In genomic region chr5:165321912-165322311, GRCh38 we compare ENCODE assay signal across 23 cellular contexts.
DNase-seq lines count a peak whose midpoint lies in the region; ATAC-seq and TF ChIP-seq lines count a peak whose summit lies in the region.
"Had no signal": no experiment of that assay in that cellular context is flagged by ENCODE, and none has a peak within 500 bp of the region (broad histone marks: within the 10 kb centered on the region; RNA-seq: fewer than 3 reads in every experiment).

No MANE protein-coding gene starts in this region.

- TF ChIP-seq POLR2A in right lobe of liver (IDR thresholded peaks at IDR 0.05) = no peak

- peaks cover 13% of the 10 kb centered on the region for H3K9me3 Mint-ChIP-seq in chondrocyte (ENCODE audit: low read depth)

- H3K27me3 ChIP-seq in ACC112 (ENCODE audit: insufficient read depth, low read length) (no peaks in the 10 kb centered on the region), right lobe of liver (no peaks in the 10 kb centered on the region)
- H3K27me3 ChIP-seq: neutrophil had no signal

- no peaks in the 10 kb centered on the region for H3K4me1 Mint-ChIP-seq in chondrocyte (ENCODE audit: low read depth)
- H3K4me1 Mint-ChIP-seq: CD8-positive, alpha-beta memory T cell; stimulated activated effector memory CD8-positive, alpha-beta T cell treated with anti-CD3 and anti-CD28 coated beads, Interleukin-12 subunit alpha, Interleukin-12 subunit beta, amount 100 ng/mL, for 72 hours had no signal

- H3K36me3 ChIP-seq in ACC112 (ENCODE audit: insufficient read depth, low read length) (no peaks in the 10 kb centered on the region), right lobe of liver (no peaks in the 10 kb centered on the region)
- H3K36me3 ChIP-seq: HAP-1, neutrophil had no signal

- peak overlapping the region; percentile 7 for H2AFZ ChIP-seq in ACC112 (ENCODE audit: low read length, unreplicated experiment)

- H3K27me3 Mint-ChIP-seq in chondrocyte (ENCODE audit: low read depth) = no peaks in the 10 kb centered on the region
- H3K27me3 Mint-ChIP-seq: CD8-positive, alpha-beta memory T cell; type B pancreatic cell had no signal

- no peak overlapping the region for H3K4me3 Mint-ChIP-seq in chondrocyte (ENCODE audit: unreplicated experiment)
- H3K4me3 Mint-ChIP-seq: activated naive CD4-positive, alpha-beta T cell treated with anti-CD3 and anti-CD28 coated beads for 36 hours; CD8-positive, alpha-beta memory T cell; stimulated activated effector memory CD8-positive, alpha-beta T cell treated with anti-CD3 and anti-CD28 coated beads, Interleukin-12 subunit alpha, Interleukin-12 subunit beta, amount 100 ng/mL, for 72 hours; type B pancreatic cell had no signal

- H3K27ac Mint-ChIP-seq in chondrocyte (ENCODE audit: unreplicated experiment) = no peak overlapping the region
- H3K27ac Mint-ChIP-seq: activated naive CD4-positive, alpha-beta T cell treated with anti-CD3 and anti-CD28 coated beads for 36 hours; stimulated activated effector memory CD8-positive, alpha-beta T cell treated with anti-CD3 and anti-CD28 coated beads, Interleukin-12 subunit alpha, Interleukin-12 subunit beta, amount 100 ng/mL, for 72 hours; type B pancreatic cell had no signal

- no peaks in the 10 kb centered on the region for H3K36me3 Mint-ChIP-seq in chondrocyte (ENCODE audit: low read depth)
- H3K36me3 Mint-ChIP-seq: CD8-positive, alpha-beta memory T cell; stimulated activated effector memory CD8-positive, alpha-beta T cell treated with anti-CD3 and anti-CD28 coated beads, Interleukin-12 subunit alpha, Interleukin-12 subunit beta, amount 100 ng/mL, for 72 hours; type B pancreatic cell had no signal

- intact Hi-C loops in right lobe of liver (cut with DNase I) = no loop called here

- in situ Hi-C loops in GM13977 (cut with MboI; ENCODE audit: low pct_unique_long_range_greater_than_20kb, low sequenced_read_pairs, unreplicated experiment) = no loop called here

- H3K79me2 ChIP-seq in ACC112 (ENCODE audit: control insufficient read depth, insufficient read depth, low read length, unreplicated experiment) = no peaks in the 10 kb centered on the region

- peak; percentile 50 for DNase-seq in M059J (ENCODE audit: low read depth)
- DNase-seq in amniotic stem cell (lab: John Stamatoyannopoulos, UW) = peak; percentile 58
- peak; percentile 37 for DNase-seq in fibroblast of the conjunctiva (ENCODE audit: low read depth)
- DNase-seq in NCI-H2107 treated with DMSO at 0.1 percent for 48 hours (lab: John Stamatoyannopoulos, UW; ENCODE audit: unreplicated experiment) = no peak
- no peak for DNase-seq in chondrocyte (ENCODE audit: low spot score)
- no peak for DNase-seq in right lobe of liver
- no peak for DNase-seq in GM13977 (ENCODE audit: low spot score)
- DNase-seq: ACHN; activated CD4-positive, alpha-beta T cell treated with anti-CD3 and anti-CD28 coated beads for 1 hour; activated naive CD4-positive, alpha-beta T cell treated with anti-CD3 and anti-CD28 coated beads for 36 hours; CD8-positive, alpha-beta memory T cell; cerebellar nuclear complex; hippocampal formation; mucosa of descending colon; NCI-H1048; SHP77; T-helper 2 cell had no signal

- H3K4me3 ChIP-seq in ACC112 (ENCODE audit: low read depth, low read length) = peak overlapping the region; percentile 23; the same call in 1 of the 2 replicates
- H3K4me3 ChIP-seq in right lobe of liver = no peak overlapping the region
- H3K4me3 ChIP-seq: HAP-1, mucosa of descending colon, skin epidermis had no signal

- H3K4me1 ChIP-seq in ACC112 (ENCODE audit: control insufficient read depth, insufficient read depth, low read length, unreplicated experiment) = peaks cover 34% of the 10 kb centered on the region
- no peaks in the 10 kb centered on the region for H3K4me1 ChIP-seq in right lobe of liver
- H3K4me1 ChIP-seq: HAP-1 had no signal

- WGBS in right lobe of liver (ENCODE audit: insufficient coverage, low coverage, low lambda C conversion rate, missing lambda C conversion rate) = 39% methylated on average over 4 of the region's 4 CpGs

- H3K27ac ChIP-seq in ACC112 (ENCODE audit: low read depth, low read length) = peak overlapping the region; percentile 74
- no peak overlapping the region for H3K27ac ChIP-seq in right lobe of liver
- H3K27ac ChIP-seq: neutrophil, skin epidermis had no signal

- ATAC-seq in right lobe of liver = no peak
- ATAC-seq: mucosa of descending colon; stimulated activated effector memory CD8-positive, alpha-beta T cell treated with anti-CD3 and anti-CD28 coated beads, Interleukin-12 subunit alpha, Interleukin-12 subunit beta, amount 100 ng/mL, for 72 hours had no signal

- H3K9me3 ChIP-seq in right lobe of liver = no peaks in the 10 kb centered on the region
- H3K9me3 ChIP-seq: HAP-1, mucosa of descending colon, neutrophil had no signal

- TF ChIP-seq CTCF in chondrocyte (IDR thresholded peaks at IDR 0.05) = no peak
- no peak for TF ChIP-seq CTCF in right lobe of liver (IDR thresholded peaks at IDR 0.05)
- TF ChIP-seq CTCF in GM13977 (IDR thresholded peaks at IDR 0.05; ENCODE audit: extremely low read depth, insufficient read depth, missing control alignments) = no peak

Comparison
In these comparisons a context has a peak if more than half of its experiments do, and no peak if none do; other contexts are left out.
1. DNase-seq: peak in M059J (single experiment), amniotic stem cell (single experiment) and fibroblast of the conjunctiva (single experiment); none in NCI-H2107 treated with DMSO at 0.1 percent for 48 hours (single experiment), chondrocyte (single experiment), right lobe of liver (0 of 3) and GM13977 (single experiment).